Comparison of ENCODE assay signal across 1 cellular context in genomic region chr1:64898107-64898861, GRCh38.
TF ChIP-seq lines count a peak whose summit lies in the region.

No MANE protein-coding gene starts in this region.

TF ChIP-seq in HCT116, 20 proteins besides CTCF, POLR2A, EP300 and RAD21 (continued from another document):
- TF ChIP-seq SP1 (IDR thresholded peaks at IDR 0.05; ENCODE audit: low read depth) (peak; percentile 92), ZBTB33 (IDR thresholded peaks at IDR 0.05; ENCODE audit: extremely low read depth, insufficient replicate concordance, low read length) (no peak), CEBPB (IDR thresholded peaks at IDR 0.05; ENCODE audit: low read depth) (peak; percentile 91), CBX3 (IDR thresholded peaks at IDR 0.05; ENCODE audit: low read depth) (peak; percentile 90), FOSL1 (IDR thresholded peaks at IDR 0.05; ENCODE audit: low read depth) (peak; percentile 95)
